Comparison of ENCODE assay signal across 8 cellular contexts in the genomic region with DNA sequence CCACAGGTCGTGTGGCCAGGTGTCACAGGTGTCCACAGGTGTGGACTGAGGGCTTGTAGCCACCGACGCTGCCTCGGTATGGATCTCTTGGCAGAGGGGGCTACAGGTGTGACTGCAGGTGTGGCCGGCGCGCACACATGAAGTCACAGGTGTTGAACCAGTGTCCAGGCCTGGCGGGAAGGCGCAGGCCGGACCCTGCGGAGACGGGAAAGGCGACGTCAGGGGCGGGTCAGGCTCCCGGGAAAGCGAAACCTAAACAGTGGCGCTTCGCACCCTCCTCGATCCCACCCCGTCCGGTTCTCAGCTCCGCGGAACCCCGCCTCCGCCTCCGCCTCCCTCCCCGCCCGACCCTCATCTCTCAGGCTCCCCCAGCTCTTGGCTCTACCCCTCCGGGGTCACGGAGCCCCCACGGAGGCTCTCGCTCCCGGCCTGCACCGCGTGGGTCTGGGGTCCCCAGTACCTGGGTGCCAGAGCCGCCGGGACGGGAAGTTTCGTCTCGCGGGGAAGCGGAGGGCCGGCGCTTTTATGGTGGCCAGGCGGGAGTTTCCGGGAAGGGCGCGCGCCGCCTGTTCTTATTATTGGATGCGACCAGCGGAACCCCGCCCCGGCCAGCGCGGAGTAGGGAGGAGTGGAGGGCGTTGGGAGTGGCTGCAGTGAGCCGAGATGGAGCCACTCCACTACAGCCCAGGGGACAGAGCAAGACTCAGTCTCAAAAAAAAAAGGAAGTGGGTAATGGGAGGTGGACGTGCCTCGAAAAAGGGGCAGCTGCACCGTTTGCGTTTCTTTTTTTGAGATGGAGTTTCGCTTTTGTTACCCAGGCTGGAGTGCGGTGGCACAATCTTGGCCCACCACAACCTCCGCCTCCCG. TPM values are rescaled to one million over a fixed set of nuclear protein-coding genes. Genes with fewer than 3 reads are reported as not detected.
DNase-seq lines count a peak whose midpoint lies in the region; ATAC-seq and TF ChIP-seq lines count a peak whose summit lies in the region.

A gene (minus strand): TSS at position 498 of the 867 bp plus-strand sequence. CDS start 586 bp downstream, outside the sequence.

- POLR2A ChIA-PET in A673 (lab: Charles Lee; ENCODE audit: low non-redundant PET), result no interaction called here
- POLR2A ChIA-PET in activated CD4-positive, alpha-beta T cell treated with anti-CD3 and anti-CD28 coated beads for 36 hours (lab: Charles Lee), result interaction anchor here (0.6 kb wide), 1 partner anchor 110 kb away, joined by 6 read pairs; no protein-coding TSS in a partner anchor

- BruUV-seq in A673 (replicated peaks; lab: Mats Ljungman, UMichigan), result TSS peak; percentile 66

- no peaks in the 10 kb centered on the region for H3K9me3 ChIP-seq in A673 (ENCODE audit: low read depth, low read length, poor library complexity, severe bottlenecking)

- H3K9me3 Mint-ChIP-seq in activated CD4-positive, alpha-beta T cell treated with anti-CD3 and anti-CD28 coated beads for 36 hours (ENCODE audit: low read depth), result no peaks in the 10 kb centered on the region

- H3K27ac ChIP-seq in A673 (ENCODE audit: low read depth, low read length, poor library complexity, severe bottlenecking), result peak within 1 kb of the TSS; percentile 89
- peak within 1 kb of the TSS; percentile 79 for H3K27ac ChIP-seq in cingulate gyrus (ENCODE audit: low read depth, low read length)

- peaks cover 19% of the 10 kb centered on the region for H3K36me3 Mint-ChIP-seq in activated CD4-positive, alpha-beta T cell treated with anti-CD3 and anti-CD28 coated beads for 36 hours (ENCODE audit: low read depth)

- ATAC-seq in GM18873 (IDR thresholded peaks at IDR 0.05; ENCODE audit: low FRiP score, unreplicated experiment) (peak; percentile 62), HG03135 (IDR thresholded peaks at IDR 0.05; ENCODE audit: unreplicated experiment) (peak; percentile 70), left colon (peak; percentile 63)
- ATAC-seq in activated CD4-positive, alpha-beta T cell treated with anti-CD3 and anti-CD28 coated beads for 36 hours, result peak; percentile 81

- H3K27me3 Mint-ChIP-seq in activated CD4-positive, alpha-beta T cell treated with anti-CD3 and anti-CD28 coated beads for 36 hours, result no peaks in the 10 kb centered on the region

- peak within 1 kb of the TSS; percentile 67 for H3K4me3 ChIP-seq in A673 (ENCODE audit: low read depth, low read length, poor library complexity, severe bottlenecking)

- CTCF ChIA-PET in A673 (lab: Charles Lee), result no interaction called here
- CTCF ChIA-PET in activated CD4-positive, alpha-beta T cell treated with anti-CD3 and anti-CD28 coated beads for 36 hours (lab: Charles Lee), result interaction anchor here (0.6 kb wide), 2 partner anchors 100 to 284 kb away, joined by 3 read pairs; no protein-coding TSS in a partner anchor

- TF ChIP-seq CTCF in A673 (conservative IDR thresholded peaks at IDR 0.05; ENCODE audit: low read depth, low read length), result no peak

- no peaks in the 10 kb centered on the region for H3K4me1 ChIP-seq in A673 (ENCODE audit: insufficient read depth, low read length, poor library complexity, severe bottlenecking)

- H3K4me1 Mint-ChIP-seq in activated CD4-positive, alpha-beta T cell treated with anti-CD3 and anti-CD28 coated beads for 36 hours, result peaks cover 13% of the 10 kb centered on the region

- peak within 1 kb of the TSS; percentile 85 for H3K4me3 Mint-ChIP-seq in activated CD4-positive, alpha-beta T cell treated with anti-CD3 and anti-CD28 coated beads for 36 hours

- H3K27me3 ChIP-seq in A673 (replicated peaks; ENCODE audit: insufficient read depth, low read depth, low read length, poor library complexity), result no peaks in the 10 kb centered on the region

- peak within 1 kb of the TSS; percentile 95 for H3K27ac Mint-ChIP-seq in activated CD4-positive, alpha-beta T cell treated with anti-CD3 and anti-CD28 coated beads for 36 hours

- H3K36me3 ChIP-seq in A673 (ENCODE audit: insufficient read depth, low read length, poor library complexity, severe bottlenecking), result peaks cover 17% of the 10 kb centered on the region

- DNase-seq in A673 (ENCODE audit: low spot score) (peak; percentile 94), NCI-H510A (lab: John Stamatoyannopoulos, UW) (peak; percentile 83), left colon (peak; percentile 96 to 98)
- peak; percentile 93 for DNase-seq in activated CD4-positive, alpha-beta T cell treated with anti-CD3 and anti-CD28 coated beads for 36 hours
- peak; percentile 70 to 73 for DNase-seq in stimulated activated CD4-positive, alpha-beta T cell treated with anti-CD3 and anti-CD28 coated beads, Interleukin-1b, Interleukin-23, amount 100 ng/mL, for 4 hours (ENCODE audit: low read depth in 2 of 2)

- intact Hi-C loops in A673 (cut with micrococcal nuclease; ENCODE audit: unreplicated experiment), result no loop called here
- intact Hi-C loops in activated CD4-positive, alpha-beta T cell treated with anti-CD3 and anti-CD28 coated beads for 36 hours (cut with DNase I, micrococcal nuclease), result loop anchor here in 1 of 2 experiments (1.0 to 2.0 kb wide), 5 partner anchors 39 to 194 kb away; a partner anchor contains a TSS
- intact Hi-C loops in left colon (cut with DNase I, micrococcal nuclease), result no loop called here

RNA-seq across cellular contexts. Expression of the gene that starts here (rescaled TPM):
- 8.7 and 8.8 TPM in 2 replicates for total RNA-seq in A673 (2021)
- total RNA-seq in activated CD4-positive, alpha-beta T cell treated with anti-CD3 and anti-CD28 coated beads for 36 hours, result 10 to 100 TPM; 57.1 to 62.6 TPM
- 10 to 100 TPM; 29.9 to 36.4 TPM for total RNA-seq in left colon

Comparison
In these comparisons a context has a peak if more than half of its experiments do, and no peak if none do; other contexts are left out.
1. Peak in every context shown above with its lines: DNase-seq, ATAC-seq, H3K4me3 ChIP-seq and H3K27ac ChIP-seq.